ENCODE assay signal across 17 cellular contexts in genomic region chr9:120475341-120475740, GRCh38.
DNase-seq lines count a peak whose midpoint lies in the region; ATAC-seq and TF ChIP-seq lines count a peak whose summit lies in the region.
"Had no signal": no experiment of that assay in that cellular context is flagged by ENCODE, and none has a peak within 500 bp of the region (broad histone marks: within the 10 kb centered on the region; RNA-seq: fewer than 3 reads in every experiment).

No MANE protein-coding gene starts in this region.

- no peaks in the 10 kb centered on the region for H3K4me1 Mint-ChIP-seq in activated T-cell treated with anti-CD3 and anti-CD28 coated beads, Interleukin-2, amount 50 U/mL, for 24 hours (ENCODE audit: low read depth)
- H3K4me1 Mint-ChIP-seq in T-helper 2 cell treated with Interferon-gamma antibody and Interleukin-4, amounts not matched to agents 5 μg/mL and 100 μg/mL, for 36 hours (ENCODE audit: low read depth): peaks cover 4% of the 10 kb centered on the region

- TF ChIP-seq POLR2A in suprapubic skin (IDR thresholded peaks at IDR 0.05): no peak

- intact Hi-C loops in right cardiac atrium (cut with DNase I): loop anchor here in 1 of 4 donors (10.0 kb wide), 1 partner anchor 921 kb away; no protein-coding TSS in a partner anchor

- no peaks in the 10 kb centered on the region for H3K27me3 ChIP-seq in right cardiac atrium (ENCODE audit: control insufficient read depth, insufficient read depth)
- no peaks in the 10 kb centered on the region for H3K27me3 ChIP-seq in suprapubic skin
- H3K27me3 ChIP-seq: esophagus squamous epithelium had no signal

- no peaks in the 10 kb centered on the region for H3K9me3 ChIP-seq in right cardiac atrium (ENCODE audit: control insufficient read depth, low read length)
- H3K9me3 ChIP-seq in suprapubic skin: no peaks in the 10 kb centered on the region
- H3K9me3 ChIP-seq: esophagus squamous epithelium, mucosa of descending colon had no signal

- TF ChIP-seq EP300 in suprapubic skin (IDR thresholded peaks at IDR 0.05): no peak

- H3K36me3 ChIP-seq in suprapubic skin: peaks cover 38% of the 10 kb centered on the region

- WGBS in right cardiac atrium: 67% methylated on average over 7 of the region's 7 CpGs
- 59% methylated on average over 7 of the region's 7 CpGs for WGBS in suprapubic skin

- peaks cover 86% of the 10 kb centered on the region for H3K36me3 Mint-ChIP-seq in activated T-cell treated with anti-CD3 and anti-CD28 coated beads, Interleukin-2, amount 50 U/mL, for 24 hours (ENCODE audit: low read depth)
- peaks cover 37% of the 10 kb centered on the region for H3K36me3 Mint-ChIP-seq in T-helper 2 cell treated with Interferon-gamma antibody and Interleukin-4, amounts not matched to agents 5 μg/mL and 100 μg/mL, for 36 hours (ENCODE audit: low read depth)

- no peak for DNase-seq in activated T-cell treated with anti-CD3 and anti-CD28 coated beads, Interleukin-2, amount 50 U/mL, for 24 hours
- no peak for DNase-seq in activated T-cell treated with anti-CD3 and anti-CD28 coated beads, Interleukin-2, amount 50 U/mL, for 48 hours
- DNase-seq in cardiac fibroblast (ENCODE audit: low read depth in 2 of 2) (peak; percentile 45 to 88), right cardiac atrium (peak; percentile 61 to 73 (median 67)), suprapubic skin (ENCODE audit: low spot score in 2 of 2) (peak in 1 of 2 donors; percentile 75), DMS 273 (lab: John Stamatoyannopoulos, UW; ENCODE audit: unreplicated experiment) (no peak)
- DNase-seq in T-helper 2 cell treated with Interferon-gamma antibody and Interleukin-4, amounts not matched to agents 5 μg/mL and 100 μg/mL, for 36 hours (ENCODE audit: low spot score): no peak
- DNase-seq: activated effector memory CD4-positive, alpha-beta T cell treated with Interleukin-2 at 50 U/mL for 16 hours; central memory CD4-positive, alpha-beta T cell; DMS79; esophagus squamous epithelium; Karpas-422; mucosa of descending colon; NCI-H1694 treated with DMSO at 0.1 percent for 48 hours; NCI-H774 had no signal

- no peak overlapping the region for H3K4me3 ChIP-seq in cardiac fibroblast (replicated peaks in 1 of 2; ENCODE audit: low read depth in 2 of 2, low read length in 2 of 2)
- H3K4me3 ChIP-seq in right cardiac atrium (ENCODE audit: low read length): no peak overlapping the region
- H3K4me3 ChIP-seq in suprapubic skin: no peak overlapping the region
- H3K4me3 ChIP-seq: esophagus squamous epithelium, mucosa of descending colon had no signal

- TF ChIP-seq CTCF in cardiac fibroblast (IDR thresholded peaks at IDR 0.05; ENCODE audit: low read depth, low read length) (no peak), suprapubic skin (IDR thresholded peaks at IDR 0.05) (no peak)

- no peaks in the 10 kb centered on the region for H3K9me3 Mint-ChIP-seq in activated T-cell treated with anti-CD3 and anti-CD28 coated beads, Interleukin-2, amount 50 U/mL, for 24 hours
- no peaks in the 10 kb centered on the region for H3K9me3 Mint-ChIP-seq in T-helper 2 cell treated with Interferon-gamma antibody and Interleukin-4, amounts not matched to agents 5 μg/mL and 100 μg/mL, for 36 hours

- no peaks in the 10 kb centered on the region for H3K27me3 Mint-ChIP-seq in activated T-cell treated with anti-CD3 and anti-CD28 coated beads, Interleukin-2, amount 50 U/mL, for 24 hours
- H3K27me3 Mint-ChIP-seq in T-helper 2 cell treated with Interferon-gamma antibody and Interleukin-4, amounts not matched to agents 5 μg/mL and 100 μg/mL, for 36 hours (ENCODE audit: low read depth): no peaks in the 10 kb centered on the region

- peak overlapping the region; percentile 78 for H3K27ac Mint-ChIP-seq in activated T-cell treated with anti-CD3 and anti-CD28 coated beads, Interleukin-2, amount 50 U/mL, for 24 hours
- H3K27ac Mint-ChIP-seq in T-helper 2 cell treated with Interferon-gamma antibody and Interleukin-4, amounts not matched to agents 5 μg/mL and 100 μg/mL, for 36 hours: no peak overlapping the region

- H3K27ac ChIP-seq in right cardiac atrium (ENCODE audit: low read length) (no peak overlapping the region), suprapubic skin (peak overlapping the region; percentile 65)
- H3K27ac ChIP-seq: 22Rv1 had no signal

- peak; percentile 73 to 75 for ATAC-seq in right cardiac atrium
- ATAC-seq in HG03378 (IDR thresholded peaks at IDR 0.05; ENCODE audit: unreplicated experiment): no peak
- ATAC-seq: mucosa of descending colon had no signal

- H3K4me1 ChIP-seq in right cardiac atrium (ENCODE audit: control insufficient read depth, insufficient read depth, low read length) (no peaks in the 10 kb centered on the region), suprapubic skin (peaks cover 19% of the 10 kb centered on the region)

- H3K4me3 Mint-ChIP-seq in activated T-cell treated with anti-CD3 and anti-CD28 coated beads, Interleukin-2, amount 50 U/mL, for 24 hours: no peak overlapping the region
- no peak overlapping the region for H3K4me3 Mint-ChIP-seq in T-helper 2 cell treated with Interferon-gamma antibody and Interleukin-4, amounts not matched to agents 5 μg/mL and 100 μg/mL, for 36 hours

Comparison
In these comparisons a context has a peak if more than half of its experiments do, and no peak if none do; other contexts are left out.
1. DNase-seq: peak in cardiac fibroblast (2 of 2) and right cardiac atrium (3 of 3); none in activated T-cell treated with anti-CD3 and anti-CD28 coated beads, Interleukin-2, amount 50 U/mL, for 24 hours (single experiment), activated T-cell treated with anti-CD3 and anti-CD28 coated beads, Interleukin-2, amount 50 U/mL, for 48 hours (0 of 2), DMS 273 (single experiment) and T-helper 2 cell treated with Interferon-gamma antibody and Interleukin-4, amounts not matched to agents 5 μg/mL and 100 μg/mL, for 36 hours (single experiment).